ENCODE assay signal across 1 cellular context in the genomic region with DNA sequence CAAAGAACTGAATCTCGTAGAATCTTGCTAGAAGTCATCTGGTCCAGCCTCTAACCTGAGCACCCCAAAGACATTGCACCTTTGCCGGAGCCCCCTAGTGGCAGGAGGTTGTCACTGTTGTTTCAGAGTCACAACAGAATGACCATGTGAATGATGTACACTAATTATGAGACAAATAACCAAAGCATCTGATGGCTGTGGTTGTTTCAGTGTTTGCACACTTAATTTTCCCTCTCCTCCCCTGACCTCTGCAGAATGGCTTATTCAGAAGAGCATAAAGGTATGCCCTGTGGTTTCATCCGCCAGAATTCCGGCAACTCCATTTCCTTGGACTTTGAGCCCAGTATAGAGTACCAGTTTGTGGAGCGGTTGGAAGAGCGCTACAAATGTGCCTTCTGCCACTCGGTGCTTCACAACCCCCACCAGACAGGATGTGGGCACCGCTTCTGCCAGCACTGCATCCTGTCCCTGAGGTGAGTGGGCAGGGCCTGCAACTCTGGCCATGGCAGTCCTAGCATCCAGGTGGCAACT.
TF ChIP-seq lines count a peak whose summit lies in the region.

No MANE protein-coding gene starts in this region.

TF ChIP-seq in HepG2, 621 proteins besides CTCF, POLR2A, EP300 and RAD21 (continued from another document):
- TF ChIP-seq, protein P1, sequence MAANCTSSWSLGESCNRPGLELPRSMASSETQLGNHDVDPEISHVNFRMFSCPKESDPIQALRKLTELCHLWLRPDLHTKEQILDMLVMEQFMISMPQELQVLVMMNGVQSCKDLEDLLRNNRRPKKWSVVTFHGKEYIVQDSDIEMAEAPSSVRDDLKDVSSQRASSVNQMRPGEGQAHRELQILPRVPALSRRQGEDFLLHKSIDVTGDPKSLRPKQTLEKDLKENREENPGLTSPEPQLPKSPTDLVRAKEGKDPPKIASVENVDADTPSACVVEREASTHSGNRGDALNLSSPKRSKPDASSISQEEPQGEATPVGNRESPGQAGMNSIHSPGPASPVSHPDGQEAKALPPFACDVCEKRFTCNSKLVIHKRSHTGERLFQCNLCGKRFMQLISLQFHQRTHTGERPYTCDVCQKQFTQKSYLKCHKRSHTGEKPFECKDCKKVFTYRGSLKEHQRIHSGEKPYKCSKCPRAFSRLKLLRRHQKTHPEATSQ (CRISPR knock-in tag; IDR thresholded peaks at IDR 0.05; ENCODE audit: borderline replicate concordance), result no peak
- TF ChIP-seq KAT8 (CRISPR knock-in tag; IDR thresholded peaks at IDR 0.05) (0 out of 2 replicates have a peak, but pooled peaks have one; percentile 25), SMC3 (IDR thresholded peaks at IDR 0.05; ENCODE audit: low read length) (peak; percentile 19; the same call in 1 of the 2 replicates), KMT2B (CRISPR knock-in tag; IDR thresholded peaks at IDR 0.05) (no peak), ZNF777 (CRISPR knock-in tag; IDR thresholded peaks at IDR 0.05) (0 out of 2 replicates have a peak, but pooled peaks have one; percentile 35), ASH2L (IDR thresholded peaks at IDR 0.05; ENCODE audit: insufficient read length, low read depth, low read length) (peak; percentile 27), TARDBP (CRISPR knock-in tag; IDR thresholded peaks at IDR 0.05) (peak; percentile 44; the same call in 1 of the 2 replicates), ZNF317 (CRISPR knock-in tag; IDR thresholded peaks at IDR 0.05) (no peak), NFE2 (CRISPR knock-in tag; IDR thresholded peaks at IDR 0.05) (no peak)
- TF ChIP-seq, protein P2, sequence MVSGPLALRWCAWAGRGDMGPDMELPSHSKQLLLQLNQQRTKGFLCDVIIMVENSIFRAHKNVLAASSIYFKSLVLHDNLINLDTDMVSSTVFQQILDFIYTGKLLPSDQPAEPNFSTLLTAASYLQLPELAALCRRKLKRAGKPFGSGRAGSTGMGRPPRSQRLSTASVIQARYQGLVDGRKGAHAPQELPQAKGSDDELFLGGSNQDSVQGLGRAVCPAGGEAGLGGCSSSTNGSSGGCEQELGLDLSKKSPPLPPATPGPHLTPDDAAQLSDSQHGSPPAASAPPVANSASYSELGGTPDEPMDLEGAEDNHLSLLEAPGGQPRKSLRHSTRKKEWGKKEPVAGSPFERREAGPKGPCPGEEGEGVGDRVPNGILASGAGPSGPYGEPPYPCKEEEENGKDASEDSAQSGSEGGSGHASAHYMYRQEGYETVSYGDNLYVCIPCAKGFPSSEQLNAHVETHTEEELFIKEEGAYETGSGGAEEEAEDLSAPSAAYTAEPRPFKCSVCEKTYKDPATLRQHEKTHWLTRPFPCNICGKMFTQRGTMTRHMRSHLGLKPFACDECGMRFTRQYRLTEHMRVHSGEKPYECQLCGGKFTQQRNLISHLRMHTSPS (CRISPR knock-in tag; IDR thresholded peaks at IDR 0.05; ENCODE audit: low read depth), result peak; percentile 78
- TF ChIP-seq, protein P3, sequence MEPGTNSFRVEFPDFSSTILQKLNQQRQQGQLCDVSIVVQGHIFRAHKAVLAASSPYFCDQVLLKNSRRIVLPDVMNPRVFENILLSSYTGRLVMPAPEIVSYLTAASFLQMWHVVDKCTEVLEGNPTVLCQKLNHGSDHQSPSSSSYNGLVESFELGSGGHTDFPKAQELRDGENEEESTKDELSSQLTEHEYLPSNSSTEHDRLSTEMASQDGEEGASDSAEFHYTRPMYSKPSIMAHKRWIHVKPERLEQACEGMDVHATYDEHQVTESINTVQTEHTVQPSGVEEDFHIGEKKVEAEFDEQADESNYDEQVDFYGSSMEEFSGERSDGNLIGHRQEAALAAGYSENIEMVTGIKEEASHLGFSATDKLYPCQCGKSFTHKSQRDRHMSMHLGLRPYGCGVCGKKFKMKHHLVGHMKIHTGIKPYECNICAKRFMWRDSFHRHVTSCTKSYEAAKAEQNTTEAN (CRISPR knock-in tag; conservative IDR thresholded peaks at IDR 0.05), result peak; percentile 70; the same call in 1 of the 2 replicates
- TF ChIP-seq, protein P4, sequence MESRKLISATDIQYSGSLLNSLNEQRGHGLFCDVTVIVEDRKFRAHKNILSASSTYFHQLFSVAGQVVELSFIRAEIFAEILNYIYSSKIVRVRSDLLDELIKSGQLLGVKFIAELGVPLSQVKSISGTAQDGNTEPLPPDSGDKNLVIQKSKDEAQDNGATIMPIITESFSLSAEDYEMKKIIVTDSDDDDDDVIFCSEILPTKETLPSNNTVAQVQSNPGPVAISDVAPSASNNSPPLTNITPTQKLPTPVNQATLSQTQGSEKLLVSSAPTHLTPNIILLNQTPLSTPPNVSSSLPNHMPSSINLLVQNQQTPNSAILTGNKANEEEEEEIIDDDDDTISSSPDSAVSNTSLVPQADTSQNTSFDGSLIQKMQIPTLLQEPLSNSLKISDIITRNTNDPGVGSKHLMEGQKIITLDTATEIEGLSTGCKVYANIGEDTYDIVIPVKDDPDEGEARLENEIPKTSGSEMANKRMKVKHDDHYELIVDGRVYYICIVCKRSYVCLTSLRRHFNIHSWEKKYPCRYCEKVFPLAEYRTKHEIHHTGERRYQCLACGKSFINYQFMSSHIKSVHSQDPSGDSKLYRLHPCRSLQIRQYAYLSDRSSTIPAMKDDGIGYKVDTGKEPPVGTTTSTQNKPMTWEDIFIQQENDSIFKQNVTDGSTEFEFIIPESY (CRISPR knock-in tag; IDR thresholded peaks at IDR 0.05), result 0 out of 2 replicates have a peak, but pooled peaks have one; percentile 46
- TF ChIP-seq, protein P5, sequence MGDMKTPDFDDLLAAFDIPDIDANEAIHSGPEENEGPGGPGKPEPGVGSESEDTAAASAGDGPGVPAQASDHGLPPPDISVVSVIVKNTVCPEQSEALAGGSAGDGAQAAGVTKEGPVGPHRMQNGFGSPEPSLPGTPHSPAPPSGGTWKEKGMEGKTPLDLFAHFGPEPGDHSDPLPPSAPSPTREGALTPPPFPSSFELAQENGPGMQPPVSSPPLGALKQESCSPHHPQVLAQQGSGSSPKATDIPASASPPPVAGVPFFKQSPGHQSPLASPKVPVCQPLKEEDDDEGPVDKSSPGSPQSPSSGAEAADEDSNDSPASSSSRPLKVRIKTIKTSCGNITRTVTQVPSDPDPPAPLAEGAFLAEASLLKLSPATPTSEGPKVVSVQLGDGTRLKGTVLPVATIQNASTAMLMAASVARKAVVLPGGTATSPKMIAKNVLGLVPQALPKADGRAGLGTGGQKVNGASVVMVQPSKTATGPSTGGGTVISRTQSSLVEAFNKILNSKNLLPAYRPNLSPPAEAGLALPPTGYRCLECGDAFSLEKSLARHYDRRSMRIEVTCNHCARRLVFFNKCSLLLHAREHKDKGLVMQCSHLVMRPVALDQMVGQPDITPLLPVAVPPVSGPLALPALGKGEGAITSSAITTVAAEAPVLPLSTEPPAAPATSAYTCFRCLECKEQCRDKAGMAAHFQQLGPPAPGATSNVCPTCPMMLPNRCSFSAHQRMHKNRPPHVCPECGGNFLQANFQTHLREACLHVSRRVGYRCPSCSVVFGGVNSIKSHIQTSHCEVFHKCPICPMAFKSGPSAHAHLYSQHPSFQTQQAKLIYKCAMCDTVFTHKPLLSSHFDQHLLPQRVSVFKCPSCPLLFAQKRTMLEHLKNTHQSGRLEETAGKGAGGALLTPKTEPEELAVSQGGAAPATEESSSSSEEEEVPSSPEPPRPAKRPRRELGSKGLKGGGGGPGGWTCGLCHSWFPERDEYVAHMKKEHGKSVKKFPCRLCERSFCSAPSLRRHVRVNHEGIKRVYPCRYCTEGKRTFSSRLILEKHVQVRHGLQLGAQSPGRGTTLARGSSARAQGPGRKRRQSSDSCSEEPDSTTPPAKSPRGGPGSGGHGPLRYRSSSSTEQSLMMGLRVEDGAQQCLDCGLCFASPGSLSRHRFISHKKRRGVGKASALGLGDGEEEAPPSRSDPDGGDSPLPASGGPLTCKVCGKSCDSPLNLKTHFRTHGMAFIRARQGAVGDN (CRISPR knock-in tag; IDR thresholded peaks at IDR 0.05), result 0 out of 2 replicates have a peak, but pooled peaks have one; percentile 21
- TF ChIP-seq, protein P6, sequence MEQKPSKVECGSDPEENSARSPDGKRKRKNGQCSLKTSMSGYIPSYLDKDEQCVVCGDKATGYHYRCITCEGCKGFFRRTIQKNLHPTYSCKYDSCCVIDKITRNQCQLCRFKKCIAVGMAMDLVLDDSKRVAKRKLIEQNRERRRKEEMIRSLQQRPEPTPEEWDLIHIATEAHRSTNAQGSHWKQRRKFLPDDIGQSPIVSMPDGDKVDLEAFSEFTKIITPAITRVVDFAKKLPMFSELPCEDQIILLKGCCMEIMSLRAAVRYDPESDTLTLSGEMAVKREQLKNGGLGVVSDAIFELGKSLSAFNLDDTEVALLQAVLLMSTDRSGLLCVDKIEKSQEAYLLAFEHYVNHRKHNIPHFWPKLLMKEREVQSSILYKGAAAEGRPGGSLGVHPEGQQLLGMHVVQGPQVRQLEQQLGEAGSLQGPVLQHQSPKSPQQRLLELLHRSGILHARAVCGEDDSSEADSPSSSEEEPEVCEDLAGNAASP (CRISPR knock-in tag; IDR thresholded peaks at IDR 0.05; ENCODE audit: borderline replicate concordance), result peak; percentile 50; the same call in 1 of the 2 replicates
